ENCODE assay signal across 18 cellular contexts in the genomic region with DNA sequence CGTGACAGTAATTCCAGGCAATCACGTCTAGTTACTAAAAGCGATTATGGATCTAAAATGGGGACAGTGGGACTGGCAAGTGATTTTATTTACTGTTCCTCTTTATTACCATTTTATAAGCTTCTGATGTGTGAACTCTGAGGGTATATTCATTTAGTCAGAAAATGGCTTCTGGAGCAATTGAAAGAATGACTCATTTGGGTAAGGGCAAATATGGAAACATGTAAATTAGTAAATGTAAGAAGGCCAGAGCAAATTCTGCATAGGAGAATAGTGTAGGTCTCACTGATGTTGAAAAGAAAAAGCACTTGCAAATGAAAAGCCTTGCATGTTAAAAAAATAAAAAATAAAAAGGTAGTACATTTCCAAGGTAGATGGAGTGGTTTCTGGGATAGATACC.
DNase-seq lines count a peak whose midpoint lies in the region; ATAC-seq lines count a peak whose summit lies in the region.
"Had no signal": no experiment of that assay in that cellular context is flagged by ENCODE, and none has a peak within 500 bp of the region (broad histone marks: within the 10 kb centered on the region; RNA-seq: fewer than 3 reads in every experiment).

No MANE protein-coding gene starts in this region.

- DNase-seq in NCI-H526 treated with DMSO at 0.1 percent for 48 hours (lab: John Stamatoyannopoulos, UW) (peak; percentile 21), UCSD-AML1 (lab: John Stamatoyannopoulos, UW; ENCODE audit: unreplicated experiment) (no peak), kidney glomerular epithelial cell (lab: John Stamatoyannopoulos, UW) (no peak)
- no peak for DNase-seq in naive thymus-derived CD8-positive, alpha-beta T cell
- DNase-seq: DND-41, H7, IMR-90, Karpas-422, MG63, NCI-H1092 treated with DMSO at 0.1 percent for 48 hours, NCI-H187, NCI-H345, NCI-H748 treated with DMSO at 0.1 percent for 48 hours, RPMI8226, SIG-M5 had no signal

- H3K4me3 Mint-ChIP-seq in naive thymus-derived CD8-positive, alpha-beta T cell = no peak overlapping the region

- peaks cover 0 to 3% (median 0%) of the 10 kb centered on the region in 9 donors for H3K9me3 Mint-ChIP-seq in naive thymus-derived CD8-positive, alpha-beta T cell

- H3K4me1 Mint-ChIP-seq in naive thymus-derived CD8-positive, alpha-beta T cell = no peaks in the 10 kb centered on the region

- peaks cover 0 to 1% (median 0%) of the 10 kb centered on the region in 5 donors for H3K27me3 Mint-ChIP-seq in naive thymus-derived CD8-positive, alpha-beta T cell

- H3K36me3 Mint-ChIP-seq in naive thymus-derived CD8-positive, alpha-beta T cell = no peaks in the 10 kb centered on the region

- ATAC-seq in GM18517 (IDR thresholded peaks at IDR 0.05; ENCODE audit: unreplicated experiment) = peak; percentile 66
- ATAC-seq in GM18870 (IDR thresholded peaks at IDR 0.05; ENCODE audit: unreplicated experiment) = peak; percentile 56
- ATAC-seq in HG02884 (IDR thresholded peaks at IDR 0.05; ENCODE audit: unreplicated experiment) = peak; percentile 65
- ATAC-seq in naive thymus-derived CD8-positive, alpha-beta T cell = no peak

- POLR2A ChIA-PET in naive thymus-derived CD8-positive, alpha-beta T cell (lab: Charles Lee) = no interaction called here

- no peak overlapping the region for H3K27ac Mint-ChIP-seq in naive thymus-derived CD8-positive, alpha-beta T cell

Comparison
In these comparisons a context has a peak if more than half of its experiments do, and no peak if none do; other contexts are left out.
1. ATAC-seq: peak in GM18517 (single experiment), GM18870 (single experiment) and HG02884 (single experiment); none in naive thymus-derived CD8-positive, alpha-beta T cell (0 of 2).